ENCODE assay signal across 36 cellular contexts in the genomic region with DNA sequence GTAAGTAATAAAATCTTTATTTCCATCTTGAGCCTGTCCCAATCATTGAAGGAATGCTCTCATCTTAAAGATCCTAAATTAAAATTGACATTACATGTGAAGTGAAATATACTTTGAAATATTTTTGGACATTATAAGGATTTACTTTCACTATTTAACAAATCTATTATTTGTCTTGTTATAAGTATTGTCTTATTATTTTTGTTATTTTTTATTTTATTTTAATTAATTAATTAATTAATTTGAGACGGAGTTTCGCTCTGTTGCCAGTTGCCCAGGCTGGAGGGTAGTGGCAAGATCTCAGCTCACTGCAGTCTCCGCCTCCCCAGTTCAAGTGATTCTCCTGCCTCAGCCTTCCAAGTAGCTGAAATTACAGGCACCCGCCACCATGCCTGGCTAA.
"Had no signal": no experiment of that assay in that cellular context is flagged by ENCODE, and none has a peak within 500 bp of the region (broad histone marks: within the 10 kb centered on the region; RNA-seq: fewer than 3 reads in every experiment).

No MANE protein-coding gene starts in this region.

- H3K36me3 Mint-ChIP-seq: brain had no signal

- H3K4me1 Mint-ChIP-seq: activated CD4-positive, alpha-beta memory T cell treated with anti-CD3 and anti-CD28 coated beads, Interleukin-2, amount 10 ng/mL, durations not matched to agents 7 days and 5 days; activated CD4-positive, alpha-beta T cell treated with anti-CD3 and anti-CD28 coated beads for 36 hours; activated CD4-positive, alpha-beta T cell treated with anti-CD3 and anti-CD28 coated beads, Interleukin-2, amount 10 ng/mL, durations not matched to agents 7 days and 5 days; activated CD8-positive, alpha-beta memory T cell treated with anti-CD3 and anti-CD28 coated beads, Interleukin-2, amount 10 ng/mL, durations not matched to agents 7 days and 5 days; activated naive CD4-positive, alpha-beta T cell treated with anti-CD3 and anti-CD28 coated beads, Interleukin-2, amount 10 ng/mL, durations not matched to agents 7 days and 5 days; activated naive CD4-positive, alpha-beta T cell treated with anti-CD3 and anti-CD28 coated beads, Interleukin-2, amount 50 U/mL, for 24 hours; activated naive CD8-positive, alpha-beta T cell treated with anti-CD3 and anti-CD28 coated beads, Interleukin-2, amount 10 ng/mL, durations not matched to agents 7 days and 5 days; activated naive CD8-positive, alpha-beta T cell treated with anti-CD3 and anti-CD28 coated beads, Interleukin-2, amount 50 U/mL, for 24 hours; brain had no signal

- H3K27ac Mint-ChIP-seq: activated CD4-positive, alpha-beta memory T cell treated with anti-CD3 and anti-CD28 coated beads, Interleukin-2, amount 10 ng/mL, durations not matched to agents 7 days and 5 days; activated CD4-positive, alpha-beta T cell treated with anti-CD3 and anti-CD28 coated beads for 36 hours; activated CD4-positive, alpha-beta T cell treated with anti-CD3 and anti-CD28 coated beads, Interleukin-2, amount 10 ng/mL, durations not matched to agents 7 days and 5 days; activated CD8-positive, alpha-beta memory T cell treated with anti-CD3 and anti-CD28 coated beads, Interleukin-2, amount 10 ng/mL, durations not matched to agents 7 days and 5 days; activated CD8-positive, alpha-beta T cell treated with anti-CD3 and anti-CD28 coated beads, Interleukin-2, amount 10 ng/mL, durations not matched to agents 7 days and 5 days; activated naive CD4-positive, alpha-beta T cell treated with anti-CD3 and anti-CD28 coated beads, Interleukin-2, amount 10 ng/mL, durations not matched to agents 7 days and 5 days; activated naive CD4-positive, alpha-beta T cell treated with anti-CD3 and anti-CD28 coated beads, Interleukin-2, amount 50 U/mL, for 24 hours; activated naive CD8-positive, alpha-beta T cell; activated naive CD8-positive, alpha-beta T cell treated with anti-CD3 and anti-CD28 coated beads, Interleukin-2, amount 10 ng/mL, durations not matched to agents 7 days and 5 days; activated naive CD8-positive, alpha-beta T cell treated with anti-CD3 and anti-CD28 coated beads, Interleukin-2, amount 50 U/mL, for 24 hours; activated T-cell treated with anti-CD3 and anti-CD28 coated beads, Interleukin-2, amount 50 U/mL, for 24 hours; activated T-helper 2 cell treated with anti-CD3 and anti-CD28 coated beads, Interferon-gamma antibody, Interleukin-2, Interleukin-4, amounts not matched to agents 10 μg/mL and 5 μg/mL and 100 μg/mL, durations not matched to agents 14 hours and 24 hours and 36 hours; brain; T-helper 1 cell treated with Interleukin-12 subunit alpha and Interleukin-12 subunit beta and Interleukin-4 antibody, amounts not matched to agents 30 μg/mL and 1 μg/mL, for 36 hours; T-helper 2 cell treated with Interferon-gamma antibody and Interleukin-4, amounts not matched to agents 5 μg/mL and 100 μg/mL, for 36 hours had no signal

- FAIRE-seq: bronchial epithelial cell, TTC549 had no signal

- H3K27me3 Mint-ChIP-seq: activated CD4-positive, alpha-beta memory T cell treated with anti-CD3 and anti-CD28 coated beads, Interleukin-2, amount 10 ng/mL, durations not matched to agents 7 days and 5 days; activated CD4-positive, alpha-beta T cell treated with anti-CD3 and anti-CD28 coated beads for 36 hours; activated CD4-positive, alpha-beta T cell treated with anti-CD3 and anti-CD28 coated beads, Interleukin-2, amount 10 ng/mL, durations not matched to agents 7 days and 5 days; activated CD8-positive, alpha-beta memory T cell treated with anti-CD3 and anti-CD28 coated beads, Interleukin-2, amount 10 ng/mL, durations not matched to agents 7 days and 5 days; activated naive CD4-positive, alpha-beta T cell treated with anti-CD3 and anti-CD28 coated beads, Interleukin-2, amount 10 ng/mL, durations not matched to agents 7 days and 5 days; activated naive CD4-positive, alpha-beta T cell treated with anti-CD3 and anti-CD28 coated beads, Interleukin-2, amount 50 U/mL, for 24 hours; activated naive CD8-positive, alpha-beta T cell; activated naive CD8-positive, alpha-beta T cell treated with anti-CD3 and anti-CD28 coated beads, Interleukin-2, amount 10 ng/mL, durations not matched to agents 7 days and 5 days; activated naive CD8-positive, alpha-beta T cell treated with anti-CD3 and anti-CD28 coated beads, Interleukin-2, amount 50 U/mL, for 24 hours; activated T-cell treated with anti-CD3 and anti-CD28 coated beads, Interleukin-2, amount 50 U/mL, for 24 hours; brain had no signal

- H3K27ac ChIP-seq: ascending aorta, cardiac muscle cell, VCaP had no signal

- H3K9me3 Mint-ChIP-seq: activated CD4-positive, alpha-beta memory T cell treated with anti-CD3 and anti-CD28 coated beads, Interleukin-2, amount 10 ng/mL, durations not matched to agents 7 days and 5 days; activated CD4-positive, alpha-beta T cell treated with anti-CD3 and anti-CD28 coated beads, Interleukin-2, amount 10 ng/mL, durations not matched to agents 7 days and 5 days; activated naive CD4-positive, alpha-beta T cell treated with anti-CD3 and anti-CD28 coated beads, Interleukin-2, amount 10 ng/mL, durations not matched to agents 7 days and 5 days; activated naive CD4-positive, alpha-beta T cell treated with anti-CD3 and anti-CD28 coated beads, Interleukin-2, amount 50 U/mL, for 24 hours; activated naive CD8-positive, alpha-beta T cell treated with anti-CD3 and anti-CD28 coated beads, Interleukin-2, amount 10 ng/mL, durations not matched to agents 7 days and 5 days; activated naive CD8-positive, alpha-beta T cell treated with anti-CD3 and anti-CD28 coated beads, Interleukin-2, amount 50 U/mL, for 24 hours; activated T-cell treated with anti-CD3 and anti-CD28 coated beads, Interleukin-2, amount 50 U/mL, for 24 hours; activated T-helper 2 cell treated with anti-CD3 and anti-CD28 coated beads, Interferon-gamma antibody, Interleukin-2, Interleukin-4, amounts not matched to agents 10 μg/mL and 5 μg/mL and 100 μg/mL, durations not matched to agents 14 hours and 24 hours and 36 hours; brain; T-helper 1 cell treated with Interleukin-12 subunit alpha and Interleukin-12 subunit beta and Interleukin-4 antibody, amounts not matched to agents 30 μg/mL and 1 μg/mL, for 36 hours; T-helper 2 cell treated with Interferon-gamma antibody and Interleukin-4, amounts not matched to agents 5 μg/mL and 100 μg/mL, for 36 hours had no signal

- H3K36me3 ChIP-seq: ascending aorta, cardiac muscle cell had no signal

- H3K4me3 ChIP-seq: ascending aorta, cardiac muscle cell had no signal

- H3K4me3 Mint-ChIP-seq: activated CD4-positive, alpha-beta memory T cell treated with anti-CD3 and anti-CD28 coated beads, Interleukin-2, amount 10 ng/mL, durations not matched to agents 7 days and 5 days; activated CD4-positive, alpha-beta T cell treated with anti-CD3 and anti-CD28 coated beads for 36 hours; activated CD4-positive, alpha-beta T cell treated with anti-CD3 and anti-CD28 coated beads, Interleukin-2, amount 10 ng/mL, durations not matched to agents 7 days and 5 days; activated CD8-positive, alpha-beta memory T cell treated with anti-CD3 and anti-CD28 coated beads, Interleukin-2, amount 10 ng/mL, durations not matched to agents 7 days and 5 days; activated CD8-positive, alpha-beta T cell treated with anti-CD3 and anti-CD28 coated beads, Interleukin-2, amount 10 ng/mL, durations not matched to agents 7 days and 5 days; activated naive CD4-positive, alpha-beta T cell treated with anti-CD3 and anti-CD28 coated beads, Interleukin-2, amount 10 ng/mL, durations not matched to agents 7 days and 5 days; activated naive CD4-positive, alpha-beta T cell treated with anti-CD3 and anti-CD28 coated beads, Interleukin-2, amount 50 U/mL, for 24 hours; activated naive CD8-positive, alpha-beta T cell; activated naive CD8-positive, alpha-beta T cell treated with anti-CD3 and anti-CD28 coated beads, Interleukin-2, amount 10 ng/mL, durations not matched to agents 7 days and 5 days; activated naive CD8-positive, alpha-beta T cell treated with anti-CD3 and anti-CD28 coated beads, Interleukin-2, amount 50 U/mL, for 24 hours; activated T-cell treated with anti-CD3 and anti-CD28 coated beads, Interleukin-2, amount 50 U/mL, for 24 hours; brain; T-helper 1 cell treated with Interleukin-12 subunit alpha and Interleukin-12 subunit beta and Interleukin-4 antibody, amounts not matched to agents 30 μg/mL and 1 μg/mL, for 36 hours; T-helper 2 cell treated with Interferon-gamma antibody and Interleukin-4, amounts not matched to agents 5 μg/mL and 100 μg/mL, for 36 hours had no signal

- H3K27me3 ChIP-seq: ascending aorta, cardiac muscle cell had no signal

- H3K4me1 ChIP-seq: ascending aorta had no signal

- ATAC-seq: activated CD4-positive, alpha-beta T cell treated with anti-CD3 and anti-CD28 coated beads for 36 hours; activated CD4-positive, CD25-positive, alpha-beta regulatory T cell treated with anti-CD3 and anti-CD28 coated beads, Interleukin-2, amount 50 U/mL, for 24 hours; activated CD8-positive, alpha-beta memory T cell treated with anti-CD3 and anti-CD28 coated beads, Interleukin-2, amount 10 ng/mL, durations not matched to agents 7 days and 5 days; activated CD8-positive, alpha-beta T cell treated with anti-CD3 and anti-CD28 coated beads, Interleukin-2, amount 10 ng/mL, durations not matched to agents 7 days and 5 days; activated naive CD8-positive, alpha-beta T cell treated with anti-CD3 and anti-CD28 coated beads, Interleukin-2, amount 50 U/mL, for 24 hours had no signal

- DNase-seq: activated CD4-positive, alpha-beta memory T cell treated with anti-CD3 and anti-CD28 coated beads, Interleukin-2, amount 10 ng/mL, durations not matched to agents 7 days and 5 days; activated CD4-positive, alpha-beta T cell treated with anti-CD3 and anti-CD28 coated beads for 1 hour; activated CD4-positive, alpha-beta T cell treated with anti-CD3 and anti-CD28 coated beads for 36 hours; activated CD4-positive, alpha-beta T cell treated with anti-CD3 and anti-CD28 coated beads for 48 hours; activated CD4-positive, alpha-beta T cell treated with anti-CD3 and anti-CD28 coated beads, Interleukin-2, amount 10 ng/mL, durations not matched to agents 7 days and 5 days; activated CD4-positive, alpha-beta T cell treated with anti-CD3 and anti-CD28 coated beads, Interleukin-2, amount 50 U/mL, for 48 hours; activated CD4-positive, CD25-positive, alpha-beta regulatory T cell; activated CD8-positive, alpha-beta memory T cell treated with anti-CD3 and anti-CD28 coated beads for 24 hours; activated CD8-positive, alpha-beta memory T cell treated with anti-CD3 and anti-CD28 coated beads, Interleukin-2, amount 10 ng/mL, durations not matched to agents 7 days and 5 days; activated CD8-positive, alpha-beta memory T cell treated with anti-CD3 and anti-CD28 coated beads, Interleukin-2, amount 50 U/mL, for 48 hours; activated CD8-positive, alpha-beta T cell treated with anti-CD3 and anti-CD28 coated beads, Interleukin-2, amount 10 ng/mL, durations not matched to agents 7 days and 5 days; activated effector memory CD4-positive, alpha-beta T cell treated with Interleukin-2 at 50 U/mL for 16 hours; activated gamma-delta T cell; activated naive CD4-positive, alpha-beta T cell treated with anti-CD3 and anti-CD28 coated beads, Interleukin-2, amount 10 ng/mL, durations not matched to agents 7 days and 5 days; activated naive CD4-positive, alpha-beta T cell treated with Interleukin-2 at 50 U/mL for 16 hours; activated naive CD8-positive, alpha-beta T cell treated with anti-CD3 and anti-CD28 coated beads, Interleukin-2, amount 10 ng/mL, durations not matched to agents 7 days and 5 days; activated naive CD8-positive, alpha-beta T cell treated with anti-CD3 and anti-CD28 coated beads, Interleukin-2, amount 50 U/mL, for 24 hours; activated T-cell treated with anti-CD3 and anti-CD28 coated beads, Interleukin-2, amount 50 U/mL, for 24 hours; activated T-cell treated with anti-CD3 and anti-CD28 coated beads, Interleukin-2, amount 50 U/mL, for 48 hours; amygdala; anterior cingulate cortex; central memory CD4-positive, alpha-beta T cell; T-helper 2 cell; T-helper 9 cell had no signal

- H3K9me3 ChIP-seq: ascending aorta had no signal
